ENCODE assay signal across 1 cellular context in genomic region chr2:44167311-44167907, GRCh38.
TF ChIP-seq lines count a peak whose summit lies in the region.

No MANE protein-coding gene starts in this region.

TF ChIP-seq in HepG2, 621 proteins besides CTCF, POLR2A, EP300 and RAD21 (continued from another document):
- TF ChIP-seq LCORL (IDR thresholded peaks at IDR 0.05) (no peak), LCORL (CRISPR knock-in tag; IDR thresholded peaks at IDR 0.05) (peak; percentile 67; the same call in 1 of the 2 replicates), MEIS2 (CRISPR knock-in tag; IDR thresholded peaks at IDR 0.05) (0 out of 2 replicates have a peak, but pooled peaks have one; percentile 20), JUND (CRISPR knock-in tag; IDR thresholded peaks at IDR 0.05) (no peak), POLR2AphosphoS5 (IDR thresholded peaks at IDR 0.05; ENCODE audit: low read depth, low read length) (peak; percentile 27; the same call in 1 of the 2 replicates), ZNF230 (CRISPR knock-in tag; IDR thresholded peaks at IDR 0.05) (no peak), ZNF570 (CRISPR knock-in tag; IDR thresholded peaks at IDR 0.05; ENCODE audit: borderline replicate concordance) (no peak), RFXAP (CRISPR knock-in tag; IDR thresholded peaks at IDR 0.05; ENCODE audit: borderline replicate concordance) (no peak), JUN (CRISPR knock-in tag; IDR thresholded peaks at IDR 0.05) (no peak), RXRB (CRISPR knock-in tag; IDR thresholded peaks at IDR 0.05; ENCODE audit: borderline replicate concordance) (no peak), ATM (IDR thresholded peaks at IDR 0.05; ENCODE audit: borderline replicate concordance) (no peak), ZNF614 (CRISPR knock-in tag; IDR thresholded peaks at IDR 0.05; ENCODE audit: borderline replicate concordance) (no peak), DZIP1 (CRISPR knock-in tag; IDR thresholded peaks at IDR 0.05) (no peak; the same call in 1 of the 2 replicates), SNAI1 (CRISPR knock-in tag; IDR thresholded peaks at IDR 0.05; ENCODE audit: borderline replicate concordance) (0 out of 2 replicates have a peak, but pooled peaks have one; percentile 45), ELF3 (CRISPR knock-in tag; IDR thresholded peaks at IDR 0.05) (no peak), ZNF800 (CRISPR knock-in tag; IDR thresholded peaks at IDR 0.05) (no peak), SMAD1 (CRISPR knock-in tag; IDR thresholded peaks at IDR 0.05; ENCODE audit: borderline replicate concordance, low read depth) (no peak), MTF2 (CRISPR knock-in tag; IDR thresholded peaks at IDR 0.05; ENCODE audit: borderline replicate concordance) (no peak), ZBTB43 (CRISPR knock-in tag; conservative IDR thresholded peaks at IDR 0.05) (no peak), MIER2 (CRISPR knock-in tag; IDR thresholded peaks at IDR 0.05) (no peak)
TF ChIP-seq in HepG2: peak in this region for 43.
